In the genomic region with DNA sequence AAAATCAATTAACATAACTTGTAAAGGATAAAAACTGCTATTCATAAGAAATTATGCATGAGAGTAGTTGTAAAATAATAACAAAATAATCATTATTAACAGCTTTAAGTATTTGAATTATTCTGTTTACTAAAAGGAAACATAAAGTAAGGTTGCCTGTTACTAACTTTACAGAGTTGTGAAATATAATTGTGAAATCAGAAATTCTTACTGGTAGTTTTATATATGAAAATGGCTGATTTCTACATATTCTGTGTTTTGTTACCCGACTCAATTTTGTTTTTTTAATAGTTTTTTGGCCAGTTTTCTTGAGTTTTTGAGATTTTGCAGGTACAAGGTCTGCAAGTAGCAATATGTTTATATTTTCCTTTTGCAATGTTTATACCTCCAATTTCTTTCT, we compare ENCODE assay signal across 16 cellular contexts. TPM values are rescaled to one million over a fixed set of nuclear protein-coding genes. Genes with fewer than 3 reads are reported as not detected.
DNase-seq lines count a peak whose midpoint lies in the region; ATAC-seq, FAIRE-seq and TF ChIP-seq lines count a peak whose summit lies in the region.
"Had no signal": no experiment of that assay in that cellular context is flagged by ENCODE, and none has a peak within 500 bp of the region (broad histone marks: within the 10 kb centered on the region; RNA-seq: fewer than 3 reads in every experiment).

No MANE protein-coding gene starts in this region.

- no peak overlapping the region for H3K9ac ChIP-seq in kidney (ENCODE audit: low read length in 2 of 2)

- intact Hi-C loops in kidney (cut with DNase I), result no loop called here

- FAIRE-seq in TTC549 (lab: Jason Lieb, UNC) (peak; percentile 66), endometrium (lab: Jason Lieb, UNC) (peak; percentile 48), kidney (lab: Jason Lieb, UNC) (peak; percentile 79)
- FAIRE-seq: GM12892, H54 had no signal

- peaks cover 7% of the 10 kb centered on the region for H3K27me3 Mint-ChIP-seq in activated naive CD4-positive, alpha-beta T cell treated with anti-CD3 and anti-CD28 coated beads, Interleukin-2, amount 10 ng/mL, durations not matched to agents 7 days and 5 days
- H3K27me3 Mint-ChIP-seq in natural killer cell treated with Interleukin-12 subunit alpha and Interleukin-12 subunit beta and Interleukin-15 and Interleukin-18, amount 100 ng/mL, for 72 hours, result peaks cover 13 to 24% of the 10 kb centered on the region in 2 donors

- ATAC-seq in natural killer cell treated with Interleukin-12 subunit alpha and Interleukin-12 subunit beta and Interleukin-15 and Interleukin-18, amount 100 ng/mL, for 72 hours, result no peak
- ATAC-seq: CD8-positive, alpha-beta T cell had no signal

- no peak overlapping the region for H3K27ac ChIP-seq in kidney (ENCODE audit: low read depth in 2 of 2, low read length in 2 of 2)

- no peaks in the 10 kb centered on the region for H3K9me3 ChIP-seq in kidney (ENCODE audit: control insufficient read depth in 1 of 2, low read length in 2 of 2)

- no peaks in the 10 kb centered on the region for H3K4me1 Mint-ChIP-seq in activated naive CD4-positive, alpha-beta T cell treated with anti-CD3 and anti-CD28 coated beads, Interleukin-2, amount 10 ng/mL, durations not matched to agents 7 days and 5 days
- no peaks in the 10 kb centered on the region for H3K4me1 Mint-ChIP-seq in natural killer cell treated with Interleukin-12 subunit alpha and Interleukin-12 subunit beta and Interleukin-15 and Interleukin-18, amount 100 ng/mL, for 72 hours (ENCODE audit: low read depth in 2 of 2)

- no peak for TF ChIP-seq CTCF in kidney (IDR thresholded peaks at IDR 0.05; ENCODE audit: borderline replicate concordance, extremely low read depth, insufficient read depth)

- H3K36me3 Mint-ChIP-seq in activated naive CD4-positive, alpha-beta T cell treated with anti-CD3 and anti-CD28 coated beads, Interleukin-2, amount 10 ng/mL, durations not matched to agents 7 days and 5 days, result no peaks in the 10 kb centered on the region
- peaks cover 16% of the 10 kb centered on the region for H3K36me3 Mint-ChIP-seq in natural killer cell treated with Interleukin-12 subunit alpha and Interleukin-12 subunit beta and Interleukin-15 and Interleukin-18, amount 100 ng/mL, for 72 hours
- H3K36me3 Mint-ChIP-seq: CD8-positive, alpha-beta T cell had no signal

- H3K4me1 ChIP-seq in kidney (ENCODE audit: control insufficient read depth in 1 of 2, insufficient read depth in 1 of 2, low read depth in 1 of 2, low read length in 2 of 2), result peaks cover 3 to 5% of the 10 kb centered on the region in 2 donors

- H3K36me3 ChIP-seq in kidney (ENCODE audit: control insufficient read depth in 1 of 2, insufficient read depth in 2 of 2, low read length in 2 of 2), result no peaks in the 10 kb centered on the region

- CTCF ChIA-PET in activated naive CD4-positive, alpha-beta T cell treated with anti-CD3 and anti-CD28 coated beads, Interleukin-2, amount 10 ng/mL, durations not matched to agents 7 days and 5 days (lab: Charles Lee), result no interaction called here

- peaks cover 7% of the 10 kb centered on the region for H3K9me3 Mint-ChIP-seq in activated naive CD4-positive, alpha-beta T cell treated with anti-CD3 and anti-CD28 coated beads, Interleukin-2, amount 10 ng/mL, durations not matched to agents 7 days and 5 days
- H3K9me3 Mint-ChIP-seq in natural killer cell treated with Interleukin-12 subunit alpha and Interleukin-12 subunit beta and Interleukin-15 and Interleukin-18, amount 100 ng/mL, for 72 hours, result peaks cover 13% of the 10 kb centered on the region

- H3K4me3 ChIP-seq in kidney (ENCODE audit: low read length in 2 of 2), result no peak overlapping the region

- DNase-seq in kidney (no peak), amygdala (lab: John Stamatoyannopoulos, UW) (no peak), NCI-H748 (lab: John Stamatoyannopoulos, UW; ENCODE audit: unreplicated experiment) (no peak)
- no peak for DNase-seq in activated naive CD4-positive, alpha-beta T cell treated with anti-CD3 and anti-CD28 coated beads, Interleukin-2, amount 10 ng/mL, durations not matched to agents 7 days and 5 days
- DNase-seq in natural killer cell treated with Interleukin-12 subunit alpha and Interleukin-12 subunit beta and Interleukin-15 and Interleukin-18, amount 100 ng/mL, for 72 hours (ENCODE audit: low spot score), result no peak
- DNase-seq: CD8-positive, alpha-beta T cell; COR-L47; DMS153; DMS79 treated with DMSO at 0.1 percent for 48 hours; EL; GDM1; IMR-90 had no signal

- H3K4me3 Mint-ChIP-seq in activated naive CD4-positive, alpha-beta T cell treated with anti-CD3 and anti-CD28 coated beads, Interleukin-2, amount 10 ng/mL, durations not matched to agents 7 days and 5 days, result no peak overlapping the region
- no peak overlapping the region for H3K4me3 Mint-ChIP-seq in natural killer cell treated with Interleukin-12 subunit alpha and Interleukin-12 subunit beta and Interleukin-15 and Interleukin-18, amount 100 ng/mL, for 72 hours
- H3K4me3 Mint-ChIP-seq: CD8-positive, alpha-beta T cell had no signal

- H3K27ac Mint-ChIP-seq in activated naive CD4-positive, alpha-beta T cell treated with anti-CD3 and anti-CD28 coated beads, Interleukin-2, amount 10 ng/mL, durations not matched to agents 7 days and 5 days, result no peak overlapping the region
- H3K27ac Mint-ChIP-seq in natural killer cell treated with Interleukin-12 subunit alpha and Interleukin-12 subunit beta and Interleukin-15 and Interleukin-18, amount 100 ng/mL, for 72 hours, result no peak overlapping the region
- H3K27ac Mint-ChIP-seq: CD8-positive, alpha-beta T cell had no signal

RNA-seq across cellular contexts. Expression of a gene that starts 27.8 kb away (rescaled TPM):
- total RNA-seq in kidney, result 57.3 TPM
- 32.7 TPM for polyA plus RNA-seq in kidney (ENCODE audit: insufficient read depth, low read depth, low replicate concordance)
- under 1 TPM; 0.24 to 0.31 TPM for total RNA-seq in natural killer cell treated with Interleukin-12 subunit alpha and Interleukin-12 subunit beta and Interleukin-15 and Interleukin-18, amount 100 ng/mL, for 72 hours

Comparison
In these comparisons a context has a peak if more than half of its experiments do, and no peak if none do; other contexts are left out.
1. RNA of a gene that starts 27.8 kb away (total RNA-seq): 57.3 TPM in kidney (single experiment); 0.24 to 0.31 TPM in natural killer cell treated with Interleukin-12 subunit alpha and Interleukin-12 subunit beta and Interleukin-15 and Interleukin-18, amount 100 ng/mL, for 72 hours; every median in the first group is over 10 times any median in the second.